Comparison of ENCODE assay signal across 13 cellular contexts in genomic region chr11:46322759-46323158, GRCh38. TPM values are rescaled to one million over a fixed set of nuclear protein-coding genes. Genes with fewer than 3 reads are reported as not detected.
DNase-seq lines count a peak whose midpoint lies in the region; ATAC-seq, FAIRE-seq and TF ChIP-seq lines count a peak whose summit lies in the region.
"Had no signal": no experiment of that assay in that cellular context is flagged by ENCODE, and none has a peak within 500 bp of the region (broad histone marks: within the 10 kb centered on the region; RNA-seq: fewer than 3 reads in every experiment).

No MANE protein-coding gene starts in this region.

- no peak overlapping the region for H3K27ac Mint-ChIP-seq in WTC11
- H3K27ac Mint-ChIP-seq: activated naive CD4-positive, alpha-beta T cell treated with anti-CD3 and anti-CD28 coated beads, Interleukin-2, amount 50 U/mL, for 24 hours had no signal

- H3K4me2 ChIP-seq in HCT116 (ENCODE audit: low read length) (no peak overlapping the region), keratinocyte (ENCODE audit: control insufficient read depth, extremely low read depth, insufficient read depth, low read depth, low read length) (no peak overlapping the region)

- WGBS in spleen, 5 donors = 77 to 94% (median 89%) methylated on average over 6 of the region's 6 CpGs

- peaks cover 3% of the 10 kb centered on the region; the same call in 1 of the 2 replicates for H3K36me3 Mint-ChIP-seq in WTC11
- H3K36me3 Mint-ChIP-seq: activated naive CD4-positive, alpha-beta T cell treated with anti-CD3 and anti-CD28 coated beads, Interleukin-2, amount 50 U/mL, for 24 hours had no signal

- H3K27me3 ChIP-seq in HCT116 (ENCODE audit: insufficient read depth, low read length) = no peaks in the 10 kb centered on the region
- peaks cover 5% of the 10 kb centered on the region for H3K27me3 ChIP-seq in keratinocyte (ENCODE audit: control insufficient read depth, extremely low read depth, insufficient read depth, low read length)
- peaks cover 0 to 10% (median 0%) of the 10 kb centered on the region in 7 donors for H3K27me3 ChIP-seq in spleen (replicated peaks in 1 of 7)

- H3K27ac ChIP-seq in HCT116 (ENCODE audit: low read depth, low read length) = no peak overlapping the region
- no peak overlapping the region for H3K27ac ChIP-seq in keratinocyte (ENCODE audit: control insufficient read depth, insufficient read depth, low read length)
- H3K27ac ChIP-seq in spleen = no peak overlapping the region
- H3K27ac ChIP-seq: epithelial cell of prostate, VCaP had no signal

- RAD21 ChIA-PET in HCT116 (lab: Charles Lee; ENCODE audit: low non-redundant PET in 1 of 2, low total read pairs in 2 of 2, uncharacterized antibody in 2 of 2, unreplicated experiment in 2 of 2) = no interaction called here

- H3K79me2 ChIP-seq in HCT116 (ENCODE audit: insufficient read depth, low read length) = no peaks in the 10 kb centered on the region
- H3K79me2 ChIP-seq in keratinocyte (ENCODE audit: control insufficient read depth, insufficient read depth, low read length) = no peaks in the 10 kb centered on the region

- peaks cover 0 to 3% of the 10 kb centered on the region in 2 experiments; a peak in 2 of 4 replicates for H3K4me1 ChIP-seq in HCT116 (ENCODE audit: control insufficient read depth in 1 of 2, insufficient read depth in 2 of 2, low read length in 2 of 2)
- H3K4me1 ChIP-seq in keratinocyte (ENCODE audit: control insufficient read depth, extremely low read depth, insufficient read depth, low read length) = no peaks in the 10 kb centered on the region
- H3K4me1 ChIP-seq in spleen = peaks cover 12 to 75% (median 26%) of the 10 kb centered on the region in 6 donors

- H3K4me3 ChIP-seq in HCT116 (replicated peaks in 1 of 2; ENCODE audit: low read depth in 1 of 2, low read length in 2 of 2) = no peak overlapping the region
- no peak overlapping the region for H3K4me3 ChIP-seq in keratinocyte (ENCODE audit: control insufficient read depth in 2 of 3, extremely low read depth in 1 of 3, insufficient read depth in 2 of 3, low read depth in 1 of 3, low read length in 3 of 3)
- no peak overlapping the region for H3K4me3 ChIP-seq in spleen
- H3K4me3 ChIP-seq: lung had no signal

- TF ChIP-seq POLR2A in HCT116 (IDR thresholded peaks at IDR 0.05; ENCODE audit: borderline replicate concordance, extremely low read depth, insufficient read depth, insufficient read length) = no peak
- TF ChIP-seq POLR2A in spleen (IDR thresholded peaks at IDR 0.05) = no peak

- dilution Hi-C loops in keratinocyte (cut with MboI; ENCODE audit: extremely low pct_ligation_motif_present, low sequenced_read_pairs) = no loop called here

- no peaks in the 10 kb centered on the region for H3K9me1 ChIP-seq in keratinocyte (ENCODE audit: control insufficient read depth, extremely low read depth, insufficient read depth, low read length)

- peak; percentile 60 for DNase-seq in AG20443 (ENCODE audit: low spot score)
- peak; percentile 45 for DNase-seq in HCT116 (ENCODE audit: low read depth, low spot score)
- peak; percentile 72 for DNase-seq in WTC11 (ENCODE audit: low spot score)
- DNase-seq in keratinocyte (ENCODE audit: low read depth, low spot score) = no peak
- DNase-seq in spleen = no peak
- DNase-seq in HuH-7.5 (ENCODE audit: low spot score) = no peak
- DNase-seq in KG1 (lab: John Stamatoyannopoulos, UW) = no peak
- no peak for DNase-seq in activated T-cell treated with anti-CD3 and anti-CD28 coated beads for 4 hours
- DNase-seq: NK-92 treated with Interleukin-12 subunit alpha and Interleukin-12 subunit beta, amount 100 ng/mL, for 24 hours had no signal

- ATAC-seq in HCT116 = peak; percentile 89
- ATAC-seq in WTC11 = peak; percentile 57

- H3K9me3 ChIP-seq in HCT116 (ENCODE audit: control insufficient read depth in 1 of 2, insufficient read depth in 1 of 2, low read depth in 1 of 2, low read length in 2 of 2) (no peaks in the 10 kb centered on the region), keratinocyte (ENCODE audit: control insufficient read depth, low read depth, low read length) (no peaks in the 10 kb centered on the region), spleen (no peaks in the 10 kb centered on the region)

- no TSS peak for BruUV-seq in HCT116 (replicated peaks; lab: Mats Ljungman, UMichigan)

- TF ChIP-seq RAD21 in HCT116 (IDR thresholded peaks at IDR 0.05; ENCODE audit: low read depth) = peak; percentile 48

- no peaks in the 10 kb centered on the region for H3K9me2 ChIP-seq in HCT116 (ENCODE audit: insufficient read depth)

- peaks cover 5% of the 10 kb centered on the region; the same call in 1 of the 2 replicates for H3K27me3 Mint-ChIP-seq in WTC11 (ENCODE audit: low read depth)
- H3K27me3 Mint-ChIP-seq: activated naive CD4-positive, alpha-beta T cell treated with anti-CD3 and anti-CD28 coated beads, Interleukin-2, amount 50 U/mL, for 24 hours had no signal

- TF ChIP-seq CTCF in HCT116 (IDR thresholded peaks at IDR 0.05 in 2 of 3, conservative IDR thresholded peaks at IDR 0.05 in 1 of 3; ENCODE audit: borderline replicate concordance in 1 of 3, insufficient read depth in 1 of 3, low read depth in 2 of 3, low read length in 2 of 3) (peak; percentile 24 to 86 (median 68); a peak in 5 of 6 replicates), WTC11 (IDR thresholded peaks at IDR 0.05) (peak; percentile 41), keratinocyte (optimal IDR thresholded peaks at IDR 0.05 in 1 of 3, IDR thresholded peaks at IDR 0.05 in 1 of 3, conservative IDR thresholded peaks at IDR 0.05 in 1 of 3; ENCODE audit: extremely low read depth in 1 of 3, insufficient read depth in 2 of 3, low read length in 3 of 3) (peak; percentile 18 to 41 (median 32)), spleen (IDR thresholded peaks at IDR 0.05 in 8 of 11, conservative IDR thresholded peaks at IDR 0.05 in 3 of 11) (peak in 2 of 11 experiments; percentile 25 to 34)

- CTCF ChIA-PET in HCT116 (lab: Charles Lee) = interaction anchor here (0.7 to 1.8 kb wide), 3 partner anchors 8 to 82 kb away, joined by 3 to 10 read pairs (median 3); no protein-coding TSS in a partner anchor
- CTCF ChIA-PET in WTC11 (lab: Charles Lee) = interaction anchor here (0.9 to 2.6 kb wide), 11 partner anchors 8 to 188 kb away, joined by 3 to 10 read pairs (median 5); partner anchors contain the start of genes CREB3L1 and DGKZ

- intact Hi-C loops in HCT116 (cut with micrococcal nuclease) (no loop called here), spleen (cut with DNase I; ENCODE audit: low total_unique reads) (no loop called here)

- POLR2A ChIA-PET in HCT116 (lab: Charles Lee) (no interaction called here), WTC11 (lab: Charles Lee) (interaction anchor here (1.4 kb wide), 1 partner anchor 17 kb away, joined by 4 read pairs; no protein-coding TSS in a partner anchor)

- no peaks in the 10 kb centered on the region for H3K9me3 Mint-ChIP-seq in WTC11
- H3K9me3 Mint-ChIP-seq: activated naive CD4-positive, alpha-beta T cell treated with anti-CD3 and anti-CD28 coated beads, Interleukin-2, amount 50 U/mL, for 24 hours had no signal

- no peaks in the 10 kb centered on the region for H4K20me1 ChIP-seq in HCT116 (ENCODE audit: insufficient read depth)
- no peaks in the 10 kb centered on the region for H4K20me1 ChIP-seq in keratinocyte (ENCODE audit: control insufficient read depth, extremely low read depth, insufficient read depth, low read length)

- no peak overlapping the region for H3K4me3 Mint-ChIP-seq in WTC11
- H3K4me3 Mint-ChIP-seq: activated naive CD4-positive, alpha-beta T cell treated with anti-CD3 and anti-CD28 coated beads, Interleukin-2, amount 50 U/mL, for 24 hours had no signal

- H2AFZ ChIP-seq in HCT116 (ENCODE audit: low read depth, low read length, poor library complexity, severe bottlenecking) (no peak overlapping the region), keratinocyte (ENCODE audit: control insufficient read depth, low read length) (no peak overlapping the region)

- peaks cover 13% of the 10 kb centered on the region for H3K4me1 Mint-ChIP-seq in WTC11

- H3K9ac ChIP-seq in HCT116 (ENCODE audit: low read length) (no peak overlapping the region), keratinocyte (ENCODE audit: control insufficient read depth, extremely low read depth, insufficient read depth, low read length) (no peak overlapping the region)

- no peaks in the 10 kb centered on the region for H3K36me3 ChIP-seq in HCT116 (ENCODE audit: control insufficient read depth in 1 of 2, insufficient read depth in 2 of 2, low read length in 2 of 2)
- H3K36me3 ChIP-seq in keratinocyte (ENCODE audit: control insufficient read depth in 2 of 2, extremely low read depth in 1 of 2, insufficient read depth in 2 of 2, low read length in 2 of 2) = no peaks in the 10 kb centered on the region
- no peaks in the 10 kb centered on the region for H3K36me3 ChIP-seq in spleen

- no peak for FAIRE-seq in keratinocyte (lab: Jason Lieb, UNC)

RNA-seq across cellular contexts. Expression of gene DGKZ, which starts 24.5 kb away (rescaled TPM):
- 70.2 TPM for total RNA-seq in HCT116 (2021; ENCODE audit: unreplicated experiment)
- 67.3 and 69.5 TPM in 2 replicates for polyA plus RNA-seq in HCT116 (2012)
- total RNA-seq in WTC11 (2021) = 107 to 139 TPM (median 115 TPM) in 3 replicates
- polyA plus RNA-seq in keratinocyte = 23.3 to 43.9 TPM (median 39.1 TPM) in 3 replicates
- 31.5 TPM for polyA plus RNA-seq in keratinocyte (2011; ENCODE audit: low read depth)
- 22.4 and 46.3 TPM in 2 replicates for polyA plus RNA-seq in keratinocyte (2011; cell fraction: cytosol; rRNA removed)
- 69.8 and 91.7 TPM in 2 replicates for polyA plus RNA-seq in keratinocyte (2011; cell fraction: nucleus; rRNA removed)
- 25.8 and 54.2 TPM in 2 replicates for polyA plus RNA-seq in keratinocyte (2012; ENCODE audit: low replicate concordance)
- 40.2 to 144 TPM (median 43.0 TPM) in 3 replicates for polyA minus RNA-seq in keratinocyte
- 107 TPM for polyA minus RNA-seq in keratinocyte (2011; cell fraction: cytosol; rRNA and poly(A)+ RNA removed)
- 46.5 and 51.3 TPM in 2 replicates for polyA minus RNA-seq in keratinocyte (2011; cell fraction: nucleus; rRNA and poly(A)+ RNA removed)
- total RNA-seq in spleen = 100 to 1,000 TPM in 5 of 7 donors, 10 to 100 TPM in 2; 86.0 to 136 (median 106) TPM
- polyA plus RNA-seq in spleen = 10 to 100 TPM; 44.2 to 89.0 (median 60.9) TPM

RNA-seq across cellular contexts. Expression of gene CREB3L1, which starts 45.3 kb away (rescaled TPM):
- total RNA-seq in HCT116 (2021; ENCODE audit: unreplicated experiment) (0.37 TPM), WTC11 (2021) (10.9 to 12.6 TPM (median 11.4 TPM) in 3 replicates), spleen (1 to 10 TPM; 2.0 to 8.9 (median 5.0) TPM)
- 0.29 and 0.30 TPM in 2 replicates for polyA plus RNA-seq in HCT116 (2012)
- polyA plus RNA-seq in keratinocyte (0.06 to 0.19 TPM in 2 of 3 replicates, not detected in the other), spleen (1 to 10 TPM in 2 of 3 donors, under 1 TPM in 1; 0.28 to 1.4 (median 1.1) TPM)
- 0.65 TPM for polyA plus RNA-seq in keratinocyte (2011; ENCODE audit: low read depth)
- 0.06 and 0.18 TPM in 2 replicates for polyA plus RNA-seq in keratinocyte (2011; cell fraction: cytosol; rRNA removed)
- 0.31 TPM in 2 replicates for polyA plus RNA-seq in keratinocyte (2011; cell fraction: nucleus; rRNA removed)
- 0.18 and 0.23 TPM in 2 replicates for polyA plus RNA-seq in keratinocyte (2012; ENCODE audit: low replicate concordance)
- polyA minus RNA-seq in keratinocyte = 3.4 TPM in 1 of 3 replicates, not detected in the others
- 1.9 TPM for polyA minus RNA-seq in keratinocyte (2011; cell fraction: cytosol; rRNA and poly(A)+ RNA removed)
- 0.70 TPM in 1 of 2 replicates, not detected in the other for polyA minus RNA-seq in keratinocyte (2011; cell fraction: nucleus; rRNA and poly(A)+ RNA removed)

RNA-seq across cellular contexts. Expression of gene MDK, which starts 58.7 kb away (rescaled TPM):
- total RNA-seq in HCT116 (2021; ENCODE audit: unreplicated experiment) (286 TPM), WTC11 (2021) (560 to 611 TPM (median 602 TPM) in 3 replicates), spleen (10 to 100 TPM; 22.6 to 52.8 (median 36.8) TPM)
- 442 and 447 TPM in 2 replicates for polyA plus RNA-seq in HCT116 (2012)
- polyA plus RNA-seq in keratinocyte (5.4 to 8.8 TPM (median 6.5 TPM) in 3 replicates), spleen (10 to 100 TPM; 16.2 to 26.6 (median 22.3) TPM)
- 3.9 TPM for polyA plus RNA-seq in keratinocyte (2011; ENCODE audit: low read depth)
- polyA plus RNA-seq in keratinocyte (2011; cell fraction: cytosol; rRNA removed) = 8.3 and 14.2 TPM in 2 replicates
- 6.0 and 10.3 TPM in 2 replicates for polyA plus RNA-seq in keratinocyte (2011; cell fraction: nucleus; rRNA removed)
- polyA plus RNA-seq in keratinocyte (2012; ENCODE audit: low replicate concordance) = 6.6 and 8.0 TPM in 2 replicates
- 1.2 to 4.6 TPM (median 1.5 TPM) in 3 replicates for polyA minus RNA-seq in keratinocyte
- polyA minus RNA-seq in keratinocyte (2011; cell fraction: cytosol; rRNA and poly(A)+ RNA removed) = 7.7 TPM
- 1.3 and 1.5 TPM in 2 replicates for polyA minus RNA-seq in keratinocyte (2011; cell fraction: nucleus; rRNA and poly(A)+ RNA removed)

Comparison
In these comparisons a context has a peak if more than half of its experiments do, and no peak if none do; other contexts are left out.
1. DNase-seq: peak in AG20443 (single experiment), HCT116 (single experiment) and WTC11 (single experiment); none in keratinocyte (single experiment), spleen (single experiment), HuH-7.5 (single experiment), KG1 (single experiment) and activated T-cell treated with anti-CD3 and anti-CD28 coated beads for 4 hours (single experiment).